8 cellular contexts compared by ENCODE assay signal in genomic region chr2:186589733-186590537, GRCh38. TPM values are rescaled to one million over a fixed set of nuclear protein-coding genes. Genes with fewer than 3 reads are reported as not detected.
DNase-seq lines count a peak whose midpoint lies in the region; ATAC-seq, FAIRE-seq and TF ChIP-seq lines count a peak whose summit lies in the region.

TSS of gene ITGAV (plus strand) at chr2:186590056. CDS start at chr2:186590339, 283 bp downstream.

- peaks cover 7% of the 10 kb centered on the region for H3K4me1 ChIP-seq in fibroblast of lung (ENCODE audit: control insufficient read depth, extremely low read depth, insufficient read depth, low read length)
- peaks cover 8 to 13% of the 10 kb centered on the region in 2 donors for H3K4me1 ChIP-seq in naive thymus-derived CD4-positive, alpha-beta T cell (ENCODE audit: control insufficient read depth in 2 of 2, insufficient read depth in 2 of 2, low read length in 2 of 2)

- peak within 1 kb of the TSS; percentile 88 for H3K9ac ChIP-seq in fibroblast of lung (ENCODE audit: insufficient read depth, low read length)

- H3K27ac ChIP-seq in fibroblast of lung (ENCODE audit: insufficient read depth, low read length), result peak within 1 kb of the TSS; percentile 75
- H3K27ac ChIP-seq in naive thymus-derived CD4-positive, alpha-beta T cell (ENCODE audit: low read depth, low read length), result peak within 1 kb of the TSS; percentile 71

- H3K27me3 Mint-ChIP-seq in naive thymus-derived CD4-positive, alpha-beta T cell, result peaks cover 0 to 14% (median 7%) of the 10 kb centered on the region in 5 donors
- peaks cover 5% of the 10 kb centered on the region for H3K27me3 Mint-ChIP-seq in stimulated activated memory B cell treated with anti-CD40 and anti-IgM and Interleukin-4, amounts not matched to agents 10 μg/mL and 1 μg/mL and 100 μg/mL, for 72 hours

- peak within 1 kb of the TSS; percentile 83 to 96 (median 90) for H3K4me3 Mint-ChIP-seq in naive thymus-derived CD4-positive, alpha-beta T cell
- peak within 1 kb of the TSS; percentile 81 for H3K4me3 Mint-ChIP-seq in stimulated activated memory B cell treated with anti-CD40 and anti-IgM and Interleukin-4, amounts not matched to agents 10 μg/mL and 1 μg/mL and 100 μg/mL, for 72 hours

- peaks cover 15 to 46% (median 33%) of the 10 kb centered on the region in 7 donors for H3K4me1 Mint-ChIP-seq in naive thymus-derived CD4-positive, alpha-beta T cell
- H3K4me1 Mint-ChIP-seq in stimulated activated memory B cell treated with anti-CD40 and anti-IgM and Interleukin-4, amounts not matched to agents 10 μg/mL and 1 μg/mL and 100 μg/mL, for 72 hours, result peaks cover 17% of the 10 kb centered on the region

- H2AFZ ChIP-seq in fibroblast of lung (ENCODE audit: low read length), result peak within 1 kb of the TSS; percentile 86

- CTCF ChIA-PET in naive thymus-derived CD4-positive, alpha-beta T cell (lab: Charles Lee), result interaction anchor here (0.6 to 1.3 kb wide), 4 partner anchors 10 to 85 kb away, joined by 3 to 5 read pairs (median 4); no protein-coding TSS in a partner anchor

- ATAC-seq in GM21526 (IDR thresholded peaks at IDR 0.05; ENCODE audit: low FRiP score, unreplicated experiment), result peak; percentile 97
- peak; percentile 94 for ATAC-seq in naive thymus-derived CD4-positive, alpha-beta T cell
- peak; percentile 95 for ATAC-seq in stimulated activated memory B cell treated with anti-CD40 and anti-IgM and Interleukin-4, amounts not matched to agents 10 μg/mL and 1 μg/mL and 100 μg/mL, for 72 hours

- H3K9me3 Mint-ChIP-seq in naive thymus-derived CD4-positive, alpha-beta T cell, result no peaks in the 10 kb centered on the region
- no peaks in the 10 kb centered on the region for H3K9me3 Mint-ChIP-seq in stimulated activated memory B cell treated with anti-CD40 and anti-IgM and Interleukin-4, amounts not matched to agents 10 μg/mL and 1 μg/mL and 100 μg/mL, for 72 hours

- DNase-seq in DMS53 (lab: John Stamatoyannopoulos, UW), result peak; percentile 100
- DNase-seq in HuH-7.5 (ENCODE audit: low spot score), result peak; percentile 75
- peak; percentile 90 for DNase-seq in RCC 7860 (ENCODE audit: low spot score)
- peak; percentile 58 to 71 for DNase-seq in activated T-helper 1 cell treated with anti-CD3 and anti-CD28 coated beads, Interleukin-2, amount 50 U/mL, for 16 hours (ENCODE audit: low read depth in 1 of 2, low spot score in 1 of 2)
- peak; percentile 90 to 93 for DNase-seq in fibroblast of lung (ENCODE audit: low read depth in 2 of 2)
- peak; percentile 61 to 83 (median 79) for DNase-seq in naive thymus-derived CD4-positive, alpha-beta T cell

- no peaks in the 10 kb centered on the region for H3K9me3 ChIP-seq in fibroblast of lung (ENCODE audit: control insufficient read depth, insufficient read depth, low read depth, low read length)
- H3K9me3 ChIP-seq in naive thymus-derived CD4-positive, alpha-beta T cell (ENCODE audit: control insufficient read depth in 2 of 3, low read length in 3 of 3), result no peaks in the 10 kb centered on the region

- peak; percentile 5 for FAIRE-seq in RCC 7860 (lab: Jason Lieb, UNC)

- H3K79me2 ChIP-seq in fibroblast of lung (ENCODE audit: control insufficient read depth, insufficient read depth, low read length), result peaks cover 21% of the 10 kb centered on the region

- H3K36me3 Mint-ChIP-seq in naive thymus-derived CD4-positive, alpha-beta T cell, result peaks cover 0 to 1% (median 0%) of the 10 kb centered on the region in 5 donors
- no peaks in the 10 kb centered on the region for H3K36me3 Mint-ChIP-seq in stimulated activated memory B cell treated with anti-CD40 and anti-IgM and Interleukin-4, amounts not matched to agents 10 μg/mL and 1 μg/mL and 100 μg/mL, for 72 hours

- peak within 1 kb of the TSS; percentile 99 for H3K4me2 ChIP-seq in fibroblast of lung (ENCODE audit: extremely low read depth, insufficient read depth, low read length)

- TF ChIP-seq CTCF in fibroblast of lung (conservative IDR thresholded peaks at IDR 0.05 in 1 of 2, IDR thresholded peaks at IDR 0.05 in 1 of 2; ENCODE audit: low read depth in 1 of 2, low read length in 2 of 2), result no peak

- peak within 1 kb of the TSS; percentile 61 to 98 (median 76) for H3K4me3 ChIP-seq in fibroblast of lung (replicated peaks in 1 of 4; ENCODE audit: control extremely low read depth in 1 of 4, insufficient read depth in 1 of 4, low read depth in 3 of 4, low read length in 4 of 4)
- H3K4me3 ChIP-seq in naive thymus-derived CD4-positive, alpha-beta T cell (ENCODE audit: low read length), result peak within 1 kb of the TSS; percentile 65

- intact Hi-C loops in naive thymus-derived CD4-positive, alpha-beta T cell (cut with micrococcal nuclease), result loop anchor here (1.0 to 5.0 kb wide), 5 partner anchors 17 to 104 kb away; partner anchors contain the start of genes ZC3H15 (in 2 of the 2) and FAM171B (in 1 of the 2)

- POLR2A ChIA-PET in naive thymus-derived CD4-positive, alpha-beta T cell (lab: Charles Lee), result interaction anchor here (1.0 to 2.4 kb wide), 4 partner anchors 14 to 104 kb away, joined by 5 to 26 read pairs (median 6); partner anchors contain the start of gene ZC3H15

- no peaks in the 10 kb centered on the region for H3K36me3 ChIP-seq in fibroblast of lung (ENCODE audit: control insufficient read depth, insufficient read depth, low read length)
- H3K36me3 ChIP-seq in naive thymus-derived CD4-positive, alpha-beta T cell (ENCODE audit: control insufficient read depth in 2 of 3, insufficient read depth in 3 of 3, low read length in 3 of 3), result peaks cover 0 to 6% (median 0%) of the 10 kb centered on the region in 3 experiments

- H4K20me1 ChIP-seq in fibroblast of lung (ENCODE audit: control insufficient read depth, extremely low read depth, insufficient read depth, low read length), result no peaks in the 10 kb centered on the region

- no peaks in the 10 kb centered on the region for H3K27me3 ChIP-seq in fibroblast of lung (ENCODE audit: control insufficient read depth, insufficient read depth, low read length)
- H3K27me3 ChIP-seq in naive thymus-derived CD4-positive, alpha-beta T cell (ENCODE audit: control insufficient read depth in 2 of 2, insufficient read depth in 2 of 2, low read length in 2 of 2), result no peaks in the 10 kb centered on the region

- peak within 1 kb of the TSS; percentile 66 to 90 (median 82) for H3K27ac Mint-ChIP-seq in naive thymus-derived CD4-positive, alpha-beta T cell
- H3K27ac Mint-ChIP-seq in stimulated activated memory B cell treated with anti-CD40 and anti-IgM and Interleukin-4, amounts not matched to agents 10 μg/mL and 1 μg/mL and 100 μg/mL, for 72 hours, result peak within 1 kb of the TSS; percentile 90

RNA-seq across cellular contexts. Expression of gene ITGAV, which starts in this region (rescaled TPM):
- total RNA-seq in fibroblast of lung, result 149 and 205 TPM in 2 replicates
- polyA plus RNA-seq in fibroblast of lung, result 44.8 and 121 TPM in 2 replicates
- 31.2 and 81.1 TPM in 2 replicates for polyA plus RNA-seq in fibroblast of lung (2012)
- 21.0 and 60.0 TPM in 2 replicates for polyA minus RNA-seq in fibroblast of lung (ENCODE audit: low replicate concordance)
- 1 to 10 TPM; 5.0 to 9.7 (median 7.2) TPM for total RNA-seq in naive thymus-derived CD4-positive, alpha-beta T cell
- under 1 TPM; 0.37 to 0.47 TPM for polyA plus RNA-seq in naive thymus-derived CD4-positive, alpha-beta T cell

Comparison
In these comparisons a context has a peak if more than half of its experiments do, and no peak if none do; other contexts are left out.
1. Peak in every context shown above with its lines: DNase-seq, ATAC-seq, H3K4me3 ChIP-seq and H3K27ac ChIP-seq.
2. RNA of gene ITGAV (total RNA-seq): 149 to 205 TPM in fibroblast of lung; 5.0 to 9.7 TPM in naive thymus-derived CD4-positive, alpha-beta T cell; every median in the first group is over 10 times any median in the second.
3. RNA of gene ITGAV (polyA plus RNA-seq): 31.2 to 121 TPM in fibroblast of lung; 0.37 to 0.47 TPM in naive thymus-derived CD4-positive, alpha-beta T cell; every median in the first group is over 10 times any median in the second.